In the genomic region with DNA sequence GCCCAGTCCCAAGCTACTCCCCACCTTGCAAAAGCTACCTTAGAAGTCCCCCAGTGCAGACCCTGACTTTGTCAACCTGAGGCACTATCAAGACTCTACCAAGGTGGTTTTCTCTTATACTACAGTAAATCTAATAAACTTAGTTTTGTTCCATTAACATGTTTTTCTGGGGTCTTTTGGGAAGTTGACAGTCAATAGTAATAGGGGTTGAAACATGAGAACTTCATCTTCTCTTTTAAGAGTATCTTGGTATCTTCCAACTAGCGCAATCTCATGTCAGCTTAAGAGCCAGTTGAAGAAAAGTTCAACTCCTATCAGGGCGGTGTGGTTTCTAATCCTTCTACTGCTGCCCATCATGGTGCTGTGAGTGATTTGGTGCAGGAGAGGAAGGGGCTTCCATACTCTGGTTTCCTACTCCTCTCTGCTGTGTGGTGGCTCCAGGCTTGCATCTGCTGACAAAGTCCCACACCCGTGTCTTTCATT, we compare ENCODE assay signal across 2 cellular contexts.
TF ChIP-seq lines count a peak whose summit lies in the region.

No MANE protein-coding gene starts in this region.

TF ChIP-seq in A549, 52 proteins besides CTCF, POLR2A, EP300 and RAD21 (continued from another document):
- TF ChIP-seq, protein P1, sequence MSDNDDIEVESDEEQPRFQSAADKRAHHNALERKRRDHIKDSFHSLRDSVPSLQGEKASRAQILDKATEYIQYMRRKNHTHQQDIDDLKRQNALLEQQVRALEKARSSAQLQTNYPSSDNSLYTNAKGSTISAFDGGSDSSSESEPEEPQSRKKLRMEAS (IDR thresholded peaks at IDR 0.05), result no peak
- TF ChIP-seq CBX8 (IDR thresholded peaks at IDR 0.05) (no peak), RFX5 (IDR thresholded peaks at IDR 0.05) (no peak), FOSB (CRISPR knock-in tag; IDR thresholded peaks at IDR 0.05) (no peak), KDM1A (IDR thresholded peaks at IDR 0.05; ENCODE audit: low read depth) (no peak), TP53 (CRISPR knock-in tag; IDR thresholded peaks at IDR 0.05) (no peak), FOSL2 (IDR thresholded peaks at IDR 0.05) (no peak), FOSL2 (CRISPR knock-in tag; IDR thresholded peaks at IDR 0.05) (no peak), NR3C1 (IDR thresholded peaks at IDR 0.05) (no peak), ESRRA (IDR thresholded peaks at IDR 0.05; ENCODE audit: borderline replicate concordance, low read length) (no peak)
- TF ChIP-seq, protein P2, sequence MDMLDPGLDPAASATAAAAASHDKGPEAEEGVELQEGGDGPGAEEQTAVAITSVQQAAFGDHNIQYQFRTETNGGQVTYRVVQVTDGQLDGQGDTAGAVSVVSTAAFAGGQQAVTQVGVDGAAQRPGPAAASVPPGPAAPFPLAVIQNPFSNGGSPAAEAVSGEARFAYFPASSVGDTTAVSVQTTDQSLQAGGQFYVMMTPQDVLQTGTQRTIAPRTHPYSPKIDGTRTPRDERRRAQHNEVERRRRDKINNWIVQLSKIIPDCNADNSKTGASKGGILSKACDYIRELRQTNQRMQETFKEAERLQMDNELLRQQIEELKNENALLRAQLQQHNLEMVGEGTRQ (IDR thresholded peaks at IDR 0.05), result no peak

TF ChIP-seq in K562, 482 proteins besides CTCF, POLR2A, EP300 and RAD21 (continued from another document):
- TF ChIP-seq, protein P3, sequence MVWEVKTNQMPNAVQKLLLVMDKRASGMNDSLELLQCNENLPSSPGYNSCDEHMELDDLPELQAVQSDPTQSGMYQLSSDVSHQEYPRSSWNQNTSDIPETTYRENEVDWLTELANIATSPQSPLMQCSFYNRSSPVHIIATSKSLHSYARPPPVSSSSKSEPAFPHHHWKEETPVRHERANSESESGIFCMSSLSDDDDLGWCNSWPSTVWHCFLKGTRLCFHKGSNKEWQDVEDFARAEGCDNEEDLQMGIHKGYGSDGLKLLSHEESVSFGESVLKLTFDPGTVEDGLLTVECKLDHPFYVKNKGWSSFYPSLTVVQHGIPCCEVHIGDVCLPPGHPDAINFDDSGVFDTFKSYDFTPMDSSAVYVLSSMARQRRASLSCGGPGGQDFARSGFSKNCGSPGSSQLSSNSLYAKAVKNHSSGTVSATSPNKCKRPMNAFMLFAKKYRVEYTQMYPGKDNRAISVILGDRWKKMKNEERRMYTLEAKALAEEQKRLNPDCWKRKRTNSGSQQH (CRISPR knock-in tag; IDR thresholded peaks at IDR 0.05), result no peak
- TF ChIP-seq HDAC3 (IDR thresholded peaks at IDR 0.05; ENCODE audit: borderline replicate concordance, partially characterized antibody), result no peak
- TF ChIP-seq TOE1 (IDR thresholded peaks at IDR 0.05; ENCODE audit: borderline replicate concordance), result no peak
- TF ChIP-seq TOE1 (CRISPR knock-in tag; IDR thresholded peaks at IDR 0.05; ENCODE audit: borderline replicate concordance, low read depth), result no peak
- no peak for TF ChIP-seq HDAC1 (IDR thresholded peaks at IDR 0.05)
- TF ChIP-seq ZSCAN29 (IDR thresholded peaks at IDR 0.05), result no peak
- TF ChIP-seq, protein P4, sequence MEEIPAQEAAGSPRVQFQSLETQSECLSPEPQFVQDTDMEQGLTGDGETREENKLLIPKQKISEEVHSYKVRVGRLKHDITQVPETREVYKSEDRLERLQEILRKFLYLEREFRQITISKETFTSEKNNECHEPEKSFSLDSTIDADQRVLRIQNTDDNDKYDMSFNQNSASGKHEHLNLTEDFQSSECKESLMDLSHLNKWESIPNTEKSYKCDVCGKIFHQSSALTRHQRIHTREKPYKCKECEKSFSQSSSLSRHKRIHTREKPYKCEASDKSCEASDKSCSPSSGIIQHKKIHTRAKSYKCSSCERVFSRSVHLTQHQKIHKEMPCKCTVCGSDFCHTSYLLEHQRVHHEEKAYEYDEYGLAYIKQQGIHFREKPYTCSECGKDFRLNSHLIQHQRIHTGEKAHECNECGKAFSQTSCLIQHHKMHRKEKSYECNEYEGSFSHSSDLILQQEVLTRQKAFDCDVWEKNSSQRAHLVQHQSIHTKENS (CRISPR knock-in tag; IDR thresholded peaks at IDR 0.05), result no peak
- TF ChIP-seq, protein P5, sequence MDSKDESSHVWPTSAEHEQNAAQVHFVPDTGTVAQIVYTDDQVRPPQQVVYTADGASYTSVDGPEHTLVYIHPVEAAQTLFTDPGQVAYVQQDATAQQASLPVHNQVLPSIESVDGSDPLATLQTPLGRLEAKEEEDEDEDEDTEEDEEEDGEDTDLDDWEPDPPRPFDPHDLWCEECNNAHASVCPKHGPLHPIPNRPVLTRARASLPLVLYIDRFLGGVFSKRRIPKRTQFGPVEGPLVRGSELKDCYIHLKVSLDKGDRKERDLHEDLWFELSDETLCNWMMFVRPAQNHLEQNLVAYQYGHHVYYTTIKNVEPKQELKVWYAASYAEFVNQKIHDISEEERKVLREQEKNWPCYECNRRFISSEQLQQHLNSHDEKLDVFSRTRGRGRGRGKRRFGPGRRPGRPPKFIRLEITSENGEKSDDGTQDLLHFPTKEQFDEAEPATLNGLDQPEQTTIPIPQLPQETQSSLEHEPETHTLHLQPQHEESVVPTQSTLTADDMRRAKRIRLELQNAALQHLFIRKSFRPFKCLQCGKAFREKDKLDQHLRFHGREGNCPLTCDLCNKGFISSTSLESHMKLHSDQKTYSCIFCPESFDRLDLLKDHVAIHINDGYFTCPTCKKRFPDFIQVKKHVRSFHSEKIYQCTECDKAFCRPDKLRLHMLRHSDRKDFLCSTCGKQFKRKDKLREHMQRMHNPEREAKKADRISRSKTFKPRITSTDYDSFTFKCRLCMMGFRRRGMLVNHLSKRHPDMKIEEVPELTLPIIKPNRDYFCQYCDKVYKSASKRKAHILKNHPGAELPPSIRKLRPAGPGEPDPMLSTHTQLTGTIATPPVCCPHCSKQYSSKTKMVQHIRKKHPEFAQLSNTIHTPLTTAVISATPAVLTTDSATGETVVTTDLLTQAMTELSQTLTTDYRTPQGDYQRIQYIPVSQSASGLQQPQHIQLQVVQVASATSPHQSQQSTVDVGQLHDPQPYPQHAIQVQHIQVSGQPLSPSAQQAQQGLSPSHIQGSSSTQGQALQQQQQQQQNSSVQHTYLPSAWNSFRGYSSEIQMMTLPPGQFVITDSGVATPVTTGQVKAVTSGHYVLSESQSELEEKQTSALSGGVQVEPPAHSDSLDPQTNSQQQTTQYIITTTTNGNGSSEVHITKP (IDR thresholded peaks at IDR 0.05; ENCODE audit: partially characterized antibody), result peak; percentile 92
- peak; percentile 54; the same call in 1 of the 2 replicates for TF ChIP-seq MYNN (IDR thresholded peaks at IDR 0.05)
- no peak for TF ChIP-seq MYNN (CRISPR knock-in tag; IDR thresholded peaks at IDR 0.05)
- TF ChIP-seq RNF2 (IDR thresholded peaks at IDR 0.05), result no peak
- TF ChIP-seq, protein P6, sequence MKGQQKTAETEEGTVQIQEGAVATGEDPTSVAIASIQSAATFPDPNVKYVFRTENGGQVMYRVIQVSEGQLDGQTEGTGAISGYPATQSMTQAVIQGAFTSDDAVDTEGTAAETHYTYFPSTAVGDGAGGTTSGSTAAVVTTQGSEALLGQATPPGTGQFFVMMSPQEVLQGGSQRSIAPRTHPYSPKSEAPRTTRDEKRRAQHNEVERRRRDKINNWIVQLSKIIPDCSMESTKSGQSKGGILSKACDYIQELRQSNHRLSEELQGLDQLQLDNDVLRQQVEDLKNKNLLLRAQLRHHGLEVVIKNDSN (CRISPR knock-in tag; IDR thresholded peaks at IDR 0.05), result no peak
- no peak for TF ChIP-seq HSF4 (CRISPR knock-in tag; IDR thresholded peaks at IDR 0.05; ENCODE audit: borderline replicate concordance)
- TF ChIP-seq ZNF436 (CRISPR knock-in tag; IDR thresholded peaks at IDR 0.05), result no peak
- TF ChIP-seq, protein P7, sequence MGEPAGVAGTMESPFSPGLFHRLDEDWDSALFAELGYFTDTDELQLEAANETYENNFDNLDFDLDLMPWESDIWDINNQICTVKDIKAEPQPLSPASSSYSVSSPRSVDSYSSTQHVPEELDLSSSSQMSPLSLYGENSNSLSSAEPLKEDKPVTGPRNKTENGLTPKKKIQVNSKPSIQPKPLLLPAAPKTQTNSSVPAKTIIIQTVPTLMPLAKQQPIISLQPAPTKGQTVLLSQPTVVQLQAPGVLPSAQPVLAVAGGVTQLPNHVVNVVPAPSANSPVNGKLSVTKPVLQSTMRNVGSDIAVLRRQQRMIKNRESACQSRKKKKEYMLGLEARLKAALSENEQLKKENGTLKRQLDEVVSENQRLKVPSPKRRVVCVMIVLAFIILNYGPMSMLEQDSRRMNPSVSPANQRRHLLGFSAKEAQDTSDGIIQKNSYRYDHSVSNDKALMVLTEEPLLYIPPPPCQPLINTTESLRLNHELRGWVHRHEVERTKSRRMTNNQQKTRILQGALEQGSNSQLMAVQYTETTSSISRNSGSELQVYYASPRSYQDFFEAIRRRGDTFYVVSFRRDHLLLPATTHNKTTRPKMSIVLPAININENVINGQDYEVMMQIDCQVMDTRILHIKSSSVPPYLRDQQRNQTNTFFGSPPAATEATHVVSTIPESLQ (CRISPR knock-in tag; IDR thresholded peaks at IDR 0.05), result no peak
- TF ChIP-seq NUFIP1 (IDR thresholded peaks at IDR 0.05; ENCODE audit: partially characterized antibody), result no peak
- no peak for TF ChIP-seq HDAC8 (tag; IDR thresholded peaks at IDR 0.05)
- no peak for TF ChIP-seq DNMT1 (IDR thresholded peaks at IDR 0.05)
- no peak for TF ChIP-seq RUNX1 (IDR thresholded peaks at IDR 0.05; ENCODE audit: low read depth)
- no peak for TF ChIP-seq HDAC6 (IDR thresholded peaks at IDR 0.05; ENCODE audit: low read depth, low read length)
- TF ChIP-seq ZKSCAN1 (IDR thresholded peaks at IDR 0.05; ENCODE audit: low read depth, low read length), result no peak
- TF ChIP-seq, protein P8, sequence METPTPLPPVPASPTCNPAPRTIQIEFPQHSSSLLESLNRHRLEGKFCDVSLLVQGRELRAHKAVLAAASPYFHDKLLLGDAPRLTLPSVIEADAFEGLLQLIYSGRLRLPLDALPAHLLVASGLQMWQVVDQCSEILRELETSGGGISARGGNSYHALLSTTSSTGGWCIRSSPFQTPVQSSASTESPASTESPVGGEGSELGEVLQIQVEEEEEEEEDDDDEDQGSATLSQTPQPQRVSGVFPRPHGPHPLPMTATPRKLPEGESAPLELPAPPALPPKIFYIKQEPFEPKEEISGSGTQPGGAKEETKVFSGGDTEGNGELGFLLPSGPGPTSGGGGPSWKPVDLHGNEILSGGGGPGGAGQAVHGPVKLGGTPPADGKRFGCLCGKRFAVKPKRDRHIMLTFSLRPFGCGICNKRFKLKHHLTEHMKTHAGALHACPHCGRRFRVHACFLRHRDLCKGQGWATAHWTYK (CRISPR knock-in tag; IDR thresholded peaks at IDR 0.05), result no peak
